1 cellular context compared by ENCODE assay signal in genomic region chr5:33032161-33033085, GRCh38.
TF ChIP-seq lines count a peak whose summit lies in the region.

No MANE protein-coding gene starts in this region.

TF ChIP-seq in IMR-90, 13 proteins besides CTCF, POLR2A, EP300 and RAD21:
- TF ChIP-seq MXI1 (IDR thresholded peaks at IDR 0.05; ENCODE audit: borderline replicate concordance, low read depth, low read length) (no peak), BHLHE40 (IDR thresholded peaks at IDR 0.05; ENCODE audit: low read depth, low read length) (no peak), MAZ (IDR thresholded peaks at IDR 0.05; ENCODE audit: borderline replicate concordance, low read depth, low read length) (no peak), FOS (IDR thresholded peaks at IDR 0.05; ENCODE audit: low read depth, low read length) (no peak), MAFK (IDR thresholded peaks at IDR 0.05; ENCODE audit: low read depth, low read length) (no peak), NFE2L2 (IDR thresholded peaks at IDR 0.05; ENCODE audit: low read depth, low read length) (no peak), ELK1 (IDR thresholded peaks at IDR 0.05; ENCODE audit: borderline replicate concordance, low read depth, low read length) (no peak), RCOR1 (IDR thresholded peaks at IDR 0.05; ENCODE audit: insufficient replicate concordance, low read length) (no peak), SMC3 (IDR thresholded peaks at IDR 0.05; ENCODE audit: low read depth, low read length) (no peak), RFX5 (IDR thresholded peaks at IDR 0.05; ENCODE audit: low read depth, low read length) (no peak)
- TF ChIP-seq, protein P1, sequence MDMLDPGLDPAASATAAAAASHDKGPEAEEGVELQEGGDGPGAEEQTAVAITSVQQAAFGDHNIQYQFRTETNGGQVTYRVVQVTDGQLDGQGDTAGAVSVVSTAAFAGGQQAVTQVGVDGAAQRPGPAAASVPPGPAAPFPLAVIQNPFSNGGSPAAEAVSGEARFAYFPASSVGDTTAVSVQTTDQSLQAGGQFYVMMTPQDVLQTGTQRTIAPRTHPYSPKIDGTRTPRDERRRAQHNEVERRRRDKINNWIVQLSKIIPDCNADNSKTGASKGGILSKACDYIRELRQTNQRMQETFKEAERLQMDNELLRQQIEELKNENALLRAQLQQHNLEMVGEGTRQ (IDR thresholded peaks at IDR 0.05; ENCODE audit: low read depth, low read length), result no peak
TF ChIP-seq in IMR-90: peak in this region for 0.
